In genomic region chr4:53987761-53988171, GRCh38 we compare ENCODE assay signal across 15 cellular contexts.
DNase-seq lines count a peak whose midpoint lies in the region; ATAC-seq, FAIRE-seq and TF ChIP-seq lines count a peak whose summit lies in the region.
"Had no signal": no experiment of that assay in that cellular context is flagged by ENCODE, and none has a peak within 500 bp of the region (broad histone marks: within the 10 kb centered on the region; RNA-seq: fewer than 3 reads in every experiment).

No MANE protein-coding gene starts in this region.

- no peaks in the 10 kb centered on the region for H3K9me3 Mint-ChIP-seq in activated naive CD4-positive, alpha-beta T cell treated with anti-CD3 and anti-CD28 coated beads, Interleukin-2, amount 50 U/mL, for 72 hours
- no peaks in the 10 kb centered on the region for H3K9me3 Mint-ChIP-seq in activated naive CD4-positive, alpha-beta T cell treated with anti-CD3 and anti-CD28 coated beads for 36 hours
- H3K9me3 Mint-ChIP-seq in astrocyte (ENCODE audit: unreplicated experiment): no peaks in the 10 kb centered on the region
- no peaks in the 10 kb centered on the region for H3K9me3 Mint-ChIP-seq in CD8-positive, alpha-beta memory T cell

- H3K9ac ChIP-seq in astrocyte (ENCODE audit: low read length): no peak overlapping the region

- peak; percentile 87 for FAIRE-seq in astrocyte (lab: Jason Lieb, UNC)

- H3K27me3 Mint-ChIP-seq in activated naive CD4-positive, alpha-beta T cell treated with anti-CD3 and anti-CD28 coated beads for 36 hours (ENCODE audit: low read depth): no peaks in the 10 kb centered on the region
- H3K27me3 Mint-ChIP-seq in astrocyte (ENCODE audit: low read depth, unreplicated experiment): no peaks in the 10 kb centered on the region
- no peaks in the 10 kb centered on the region for H3K27me3 Mint-ChIP-seq in CD8-positive, alpha-beta memory T cell
- H3K27me3 Mint-ChIP-seq: naive thymus-derived CD4-positive, alpha-beta T cell had no signal

- H3K4me1 ChIP-seq in astrocyte (ENCODE audit: insufficient read depth, low read length): peaks cover 10% of the 10 kb centered on the region
- no peaks in the 10 kb centered on the region for H3K4me1 ChIP-seq in CD8-positive, alpha-beta memory T cell (ENCODE audit: insufficient read depth, low read length)

- POLR2A ChIA-PET in CD8-positive, alpha-beta memory T cell (lab: Charles Lee): no interaction called here

- no peak overlapping the region for H3K27ac Mint-ChIP-seq in activated naive CD4-positive, alpha-beta T cell treated with anti-CD3 and anti-CD28 coated beads, Interleukin-2, amount 50 U/mL, for 72 hours
- H3K27ac Mint-ChIP-seq in activated naive CD4-positive, alpha-beta T cell treated with anti-CD3 and anti-CD28 coated beads for 36 hours: no peak overlapping the region
- H3K27ac Mint-ChIP-seq in astrocyte (ENCODE audit: unreplicated experiment): peak overlapping the region; percentile 51
- H3K27ac Mint-ChIP-seq in CD8-positive, alpha-beta memory T cell: no peak overlapping the region

- DNase-seq in activated naive CD4-positive, alpha-beta T cell treated with anti-CD3 and anti-CD28 coated beads, Interleukin-2, amount 50 U/mL, for 72 hours (ENCODE audit: low spot score in 2 of 2): no peak
- no peak for DNase-seq in activated naive CD4-positive, alpha-beta T cell treated with anti-CD3 and anti-CD28 coated beads for 36 hours
- DNase-seq in astrocyte (ENCODE audit: low read depth) (peak; percentile 78), head of caudate nucleus (peak in 28 of 42 donors; percentile 8 to 84 (median 44)), SKM-1 (lab: John Stamatoyannopoulos, UW; ENCODE audit: unreplicated experiment) (no peak), NCI-H1105 (lab: John Stamatoyannopoulos, UW) (no peak)
- DNase-seq in CD8-positive, alpha-beta memory T cell: no peak
- DNase-seq: activated naive CD4-positive, alpha-beta T cell treated with anti-CD3 and anti-CD28 coated beads, Interleukin-2, amount 50 U/mL, for 16 hours; AML-193; effector CD8-positive, alpha-beta T cell; GF-D8; MV-4-11; naive thymus-derived CD4-positive, alpha-beta T cell; NCI-H446 had no signal

- H3K9me3 ChIP-seq in astrocyte (ENCODE audit: insufficient read depth, low read depth, low read length): no peaks in the 10 kb centered on the region
- no peaks in the 10 kb centered on the region for H3K9me3 ChIP-seq in CD8-positive, alpha-beta memory T cell (ENCODE audit: low read length)

- no peaks in the 10 kb centered on the region for H3K36me3 ChIP-seq in astrocyte (ENCODE audit: insufficient read depth, low read length)
- H3K36me3 ChIP-seq in CD8-positive, alpha-beta memory T cell (ENCODE audit: insufficient read depth, low read length): no peaks in the 10 kb centered on the region

- H3K79me2 ChIP-seq in astrocyte (ENCODE audit: insufficient read depth, low read length): no peaks in the 10 kb centered on the region

- H4K20me1 ChIP-seq in astrocyte (ENCODE audit: insufficient read depth, low read length): no peaks in the 10 kb centered on the region

- H3K4me3 ChIP-seq in astrocyte (ENCODE audit: insufficient read depth, low read depth, low read length): no peak overlapping the region
- H3K4me3 ChIP-seq in CD8-positive, alpha-beta memory T cell (ENCODE audit: low read length): no peak overlapping the region

- peak; percentile 64 to 77 for ATAC-seq in activated naive CD4-positive, alpha-beta T cell treated with anti-CD3 and anti-CD28 coated beads, Interleukin-2, amount 50 U/mL, for 72 hours
- no peak for ATAC-seq in HG02840 (IDR thresholded peaks at IDR 0.05; ENCODE audit: low FRiP score, unreplicated experiment)
- ATAC-seq: naive thymus-derived CD4-positive, alpha-beta T cell had no signal

- no peaks in the 10 kb centered on the region for H3K36me3 Mint-ChIP-seq in activated naive CD4-positive, alpha-beta T cell treated with anti-CD3 and anti-CD28 coated beads, Interleukin-2, amount 50 U/mL, for 72 hours
- no peaks in the 10 kb centered on the region for H3K36me3 Mint-ChIP-seq in activated naive CD4-positive, alpha-beta T cell treated with anti-CD3 and anti-CD28 coated beads for 36 hours (ENCODE audit: low read depth)
- peaks cover 1% of the 10 kb centered on the region for H3K36me3 Mint-ChIP-seq in astrocyte (ENCODE audit: low read depth, unreplicated experiment)
- no peaks in the 10 kb centered on the region for H3K36me3 Mint-ChIP-seq in CD8-positive, alpha-beta memory T cell

- H3K4me1 Mint-ChIP-seq in activated naive CD4-positive, alpha-beta T cell treated with anti-CD3 and anti-CD28 coated beads for 36 hours (ENCODE audit: low read depth): no peaks in the 10 kb centered on the region
- H3K4me1 Mint-ChIP-seq in astrocyte (ENCODE audit: low read depth, unreplicated experiment): peaks cover 14% of the 10 kb centered on the region
- H3K4me1 Mint-ChIP-seq in CD8-positive, alpha-beta memory T cell: peaks cover 0 to 1% (median 0%) of the 10 kb centered on the region in 3 donors

- peak overlapping the region; percentile 22 for H3K27ac ChIP-seq in astrocyte (ENCODE audit: low read depth, low read length)
- H3K27ac ChIP-seq in CD8-positive, alpha-beta memory T cell (ENCODE audit: low read depth, low read length): no peak overlapping the region

- CTCF ChIA-PET in activated naive CD4-positive, alpha-beta T cell treated with anti-CD3 and anti-CD28 coated beads for 36 hours (lab: Charles Lee): interaction anchor here (0.6 kb wide), 1 partner anchor 1050 kb away, joined by 3 read pairs; no protein-coding TSS in a partner anchor
- CTCF ChIA-PET in CD8-positive, alpha-beta memory T cell (lab: Charles Lee): no interaction called here

- no peak overlapping the region for H2AFZ ChIP-seq in astrocyte (ENCODE audit: low read depth, low read length)

- H3K4me2 ChIP-seq in astrocyte (ENCODE audit: low read length): peak overlapping the region; percentile 54

- TF ChIP-seq CTCF in astrocyte (IDR thresholded peaks at IDR 0.05; ENCODE audit: insufficient read depth, low read depth, low read length): no peak

- intact Hi-C loops in activated naive CD4-positive, alpha-beta T cell treated with anti-CD3 and anti-CD28 coated beads for 36 hours (cut with micrococcal nuclease): no loop called here
- intact Hi-C loops in head of caudate nucleus (cut with DNase I): no loop called here

- no peak overlapping the region for H3K4me3 Mint-ChIP-seq in activated naive CD4-positive, alpha-beta T cell treated with anti-CD3 and anti-CD28 coated beads for 36 hours
- H3K4me3 Mint-ChIP-seq in astrocyte (ENCODE audit: unreplicated experiment): peak overlapping the region; percentile 8
- no peak overlapping the region for H3K4me3 Mint-ChIP-seq in CD8-positive, alpha-beta memory T cell
- H3K4me3 Mint-ChIP-seq: naive thymus-derived CD4-positive, alpha-beta T cell had no signal

- H3K27me3 ChIP-seq in astrocyte (ENCODE audit: insufficient read depth, low read length): no peaks in the 10 kb centered on the region
- H3K27me3 ChIP-seq in CD8-positive, alpha-beta memory T cell (ENCODE audit: insufficient read depth, low read length, poor library complexity, severe bottlenecking): no peaks in the 10 kb centered on the region

Comparison
In these comparisons a context has a peak if more than half of its experiments do, and no peak if none do; other contexts are left out.
1. DNase-seq: peak in astrocyte (single experiment) and head of caudate nucleus (28 of 42); none in activated naive CD4-positive, alpha-beta T cell treated with anti-CD3 and anti-CD28 coated beads, Interleukin-2, amount 50 U/mL, for 72 hours (0 of 2), activated naive CD4-positive, alpha-beta T cell treated with anti-CD3 and anti-CD28 coated beads for 36 hours (single experiment), CD8-positive, alpha-beta memory T cell (0 of 5), SKM-1 (single experiment) and NCI-H1105 (single experiment).